Comparison of ENCODE assay signal across 17 cellular contexts in genomic region chr7:157464111-157464970, GRCh38.
DNase-seq lines count a peak whose midpoint lies in the region; ATAC-seq and TF ChIP-seq lines count a peak whose summit lies in the region.
"Had no signal": no experiment of that assay in that cellular context is flagged by ENCODE, and none has a peak within 500 bp of the region (broad histone marks: within the 10 kb centered on the region; RNA-seq: fewer than 3 reads in every experiment).

No MANE protein-coding gene starts in this region.

- H3K36me3 Mint-ChIP-seq in activated CD8-positive, alpha-beta T cell treated with anti-CD3 and anti-CD28 coated beads, Interleukin-2, amount 10 ng/mL, durations not matched to agents 7 days and 5 days (ENCODE audit: low read depth): no peaks in the 10 kb centered on the region
- H3K36me3 Mint-ChIP-seq in activated CD8-positive, alpha-beta T cell treated with anti-CD3 and anti-CD28 coated beads for 36 hours (ENCODE audit: low read depth): no peaks in the 10 kb centered on the region
- H3K36me3 Mint-ChIP-seq in CD4-positive, alpha-beta T cell (ENCODE audit: low read depth): no peaks in the 10 kb centered on the region
- H3K36me3 Mint-ChIP-seq: activated naive CD4-positive, alpha-beta T cell treated with anti-CD3 and anti-CD28 coated beads, Interleukin-2, amount 50 U/mL, for 72 hours had no signal

- peaks cover 11% of the 10 kb centered on the region for H3K27me3 Mint-ChIP-seq in activated CD8-positive, alpha-beta T cell treated with anti-CD3 and anti-CD28 coated beads, Interleukin-2, amount 10 ng/mL, durations not matched to agents 7 days and 5 days (ENCODE audit: low read depth)
- no peaks in the 10 kb centered on the region for H3K27me3 Mint-ChIP-seq in activated CD8-positive, alpha-beta T cell treated with anti-CD3 and anti-CD28 coated beads for 36 hours
- H3K27me3 Mint-ChIP-seq in CD4-positive, alpha-beta T cell: no peaks in the 10 kb centered on the region
- H3K27me3 Mint-ChIP-seq: stimulated activated naive CD8-positive, alpha-beta T cell treated with anti-CD3 and anti-CD28 coated beads, Interleukin-15, Interleukin-2, amounts not matched to agents 100 ng/mL and 50 ng/mL, for 24 hours had no signal

- no peak for ATAC-seq in activated CD8-positive, alpha-beta T cell treated with anti-CD3 and anti-CD28 coated beads, Interleukin-2, amount 10 ng/mL, durations not matched to agents 7 days and 5 days
- ATAC-seq in activated CD8-positive, alpha-beta T cell treated with anti-CD3 and anti-CD28 coated beads for 36 hours: no peak
- no peak for ATAC-seq in CD4-positive, alpha-beta T cell (ENCODE audit: poor library complexity)
- ATAC-seq: activated naive CD4-positive, alpha-beta T cell treated with anti-CD3 and anti-CD28 coated beads, Interleukin-2, amount 50 U/mL, for 72 hours; GM23338; heart left ventricle; psoas muscle had no signal

- TF ChIP-seq POLR2A in spleen (IDR thresholded peaks at IDR 0.05) (no peak), esophagus squamous epithelium (IDR thresholded peaks at IDR 0.05) (no peak)

- H3K9me3 ChIP-seq in spleen (no peaks in the 10 kb centered on the region), esophagus squamous epithelium (no peaks in the 10 kb centered on the region)
- H3K9me3 ChIP-seq in CD4-positive, alpha-beta T cell (ENCODE audit: control insufficient read depth, low read length): no peaks in the 10 kb centered on the region
- H3K9me3 ChIP-seq: esophagus muscularis mucosa, heart left ventricle, psoas muscle had no signal

- H3K4me3 Mint-ChIP-seq in activated CD8-positive, alpha-beta T cell treated with anti-CD3 and anti-CD28 coated beads, Interleukin-2, amount 10 ng/mL, durations not matched to agents 7 days and 5 days: no peak overlapping the region
- H3K4me3 Mint-ChIP-seq in activated CD8-positive, alpha-beta T cell treated with anti-CD3 and anti-CD28 coated beads for 36 hours: no peak overlapping the region
- H3K4me3 Mint-ChIP-seq in CD4-positive, alpha-beta T cell: no peak overlapping the region
- H3K4me3 Mint-ChIP-seq: GM23338; stimulated activated naive CD8-positive, alpha-beta T cell treated with anti-CD3 and anti-CD28 coated beads, Interleukin-15, Interleukin-2, amounts not matched to agents 100 ng/mL and 50 ng/mL, for 24 hours had no signal

- H3K27me3 ChIP-seq in spleen (replicated peaks in 1 of 7) (peaks cover 0 to 52% (median 11%) of the 10 kb centered on the region in 7 donors), esophagus squamous epithelium (peaks cover 0 to 65% (median 0%) of the 10 kb centered on the region in 4 donors)
- H3K27me3 ChIP-seq in CD4-positive, alpha-beta T cell (ENCODE audit: control insufficient read depth, insufficient read depth, low read length): no peaks in the 10 kb centered on the region

- no peak overlapping the region for H3K27ac Mint-ChIP-seq in activated CD8-positive, alpha-beta T cell treated with anti-CD3 and anti-CD28 coated beads, Interleukin-2, amount 10 ng/mL, durations not matched to agents 7 days and 5 days
- H3K27ac Mint-ChIP-seq in activated CD8-positive, alpha-beta T cell treated with anti-CD3 and anti-CD28 coated beads for 36 hours: no peak overlapping the region
- H3K27ac Mint-ChIP-seq in CD4-positive, alpha-beta T cell: no peak overlapping the region
- H3K27ac Mint-ChIP-seq: activated naive CD4-positive, alpha-beta T cell treated with anti-CD3 and anti-CD28 coated beads, Interleukin-2, amount 50 U/mL, for 72 hours; GM23338; stimulated activated naive CD8-positive, alpha-beta T cell treated with anti-CD3 and anti-CD28 coated beads, Interleukin-15, Interleukin-2, amounts not matched to agents 100 ng/mL and 50 ng/mL, for 24 hours had no signal

- CTCF ChIA-PET in activated CD8-positive, alpha-beta T cell treated with anti-CD3 and anti-CD28 coated beads, Interleukin-2, amount 10 ng/mL, durations not matched to agents 7 days and 5 days (lab: Charles Lee): no interaction called here
- CTCF ChIA-PET in activated CD8-positive, alpha-beta T cell treated with anti-CD3 and anti-CD28 coated beads for 36 hours (lab: Charles Lee): no interaction called here
- CTCF ChIA-PET in CD4-positive, alpha-beta T cell (lab: Charles Lee): no interaction called here

- DNase-seq in activated CD8-positive, alpha-beta T cell treated with anti-CD3 and anti-CD28 coated beads, Interleukin-2, amount 10 ng/mL, durations not matched to agents 7 days and 5 days: peak; percentile 12
- no peak for DNase-seq in activated CD8-positive, alpha-beta T cell treated with anti-CD3 and anti-CD28 coated beads for 36 hours
- DNase-seq in astrocyte of the hippocampus (ENCODE audit: low read depth, low spot score) (peak; percentile 32), medulla oblongata (ENCODE audit: extremely low spot score) (peak; percentile 41), spleen (peak; percentile 47), esophagus squamous epithelium (lab: John Stamatoyannopoulos, UW) (no peak)
- DNase-seq in central memory CD4-positive, alpha-beta T cell: no peak
- DNase-seq in CD4-positive, alpha-beta T cell: no peak
- DNase-seq: brain microvascular endothelial cell, psoas muscle had no signal

- WGBS in spleen, 5 donors: 43 to 46% (median 44%) methylated on average over 12 to 15 of the region's 15 CpGs
- WGBS in esophagus squamous epithelium, 2 donors: 36 to 50% methylated on average over 10 to 14 of the region's 15 CpGs

- POLR2A ChIA-PET in activated CD8-positive, alpha-beta T cell treated with anti-CD3 and anti-CD28 coated beads, Interleukin-2, amount 10 ng/mL, durations not matched to agents 7 days and 5 days (lab: Charles Lee): no interaction called here
- POLR2A ChIA-PET in activated CD8-positive, alpha-beta T cell treated with anti-CD3 and anti-CD28 coated beads for 36 hours (lab: Charles Lee): no interaction called here
- POLR2A ChIA-PET in CD4-positive, alpha-beta T cell (lab: Charles Lee): no interaction called here

- H3K9me3 Mint-ChIP-seq in activated CD8-positive, alpha-beta T cell treated with anti-CD3 and anti-CD28 coated beads, Interleukin-2, amount 10 ng/mL, durations not matched to agents 7 days and 5 days (ENCODE audit: insufficient read depth): no peaks in the 10 kb centered on the region
- H3K9me3 Mint-ChIP-seq in activated CD8-positive, alpha-beta T cell treated with anti-CD3 and anti-CD28 coated beads for 36 hours: no peaks in the 10 kb centered on the region
- H3K9me3 Mint-ChIP-seq in CD4-positive, alpha-beta T cell: no peaks in the 10 kb centered on the region
- H3K9me3 Mint-ChIP-seq: activated naive CD4-positive, alpha-beta T cell treated with anti-CD3 and anti-CD28 coated beads, Interleukin-2, amount 50 U/mL, for 72 hours; stimulated activated naive CD8-positive, alpha-beta T cell treated with anti-CD3 and anti-CD28 coated beads, Interleukin-15, Interleukin-2, amounts not matched to agents 100 ng/mL and 50 ng/mL, for 24 hours had no signal

- H3K27ac ChIP-seq in spleen: no peak overlapping the region
- no peak overlapping the region for H3K27ac ChIP-seq in CD4-positive, alpha-beta T cell (ENCODE audit: low read depth, low read length)
- H3K27ac ChIP-seq in esophagus squamous epithelium: no peak overlapping the region
- H3K27ac ChIP-seq: brain microvascular endothelial cell, esophagus muscularis mucosa, heart left ventricle, psoas muscle, RWPE1 had no signal

- intact Hi-C loops in activated CD8-positive, alpha-beta T cell treated with anti-CD3 and anti-CD28 coated beads for 36 hours (cut with micrococcal nuclease): no loop called here
- intact Hi-C loops in spleen (cut with DNase I; ENCODE audit: low total_unique reads) (no loop called here), esophagus squamous epithelium (cut with DNase I) (no loop called here)
- intact Hi-C loops in CD4-positive, alpha-beta T cell (cut with DNase I, micrococcal nuclease): no loop called here

- TF ChIP-seq CTCF in activated CD8-positive, alpha-beta T cell treated with anti-CD3 and anti-CD28 coated beads for 36 hours (IDR thresholded peaks at IDR 0.05): no peak
- no peak for TF ChIP-seq CTCF in spleen (IDR thresholded peaks at IDR 0.05 in 8 of 11, conservative IDR thresholded peaks at IDR 0.05 in 3 of 11)
- no peak for TF ChIP-seq CTCF in CD4-positive, alpha-beta T cell (IDR thresholded peaks at IDR 0.05)
- TF ChIP-seq CTCF in esophagus squamous epithelium (IDR thresholded peaks at IDR 0.05): no peak

- H3K4me1 ChIP-seq in spleen: no peaks in the 10 kb centered on the region
- no peaks in the 10 kb centered on the region for H3K4me1 ChIP-seq in esophagus squamous epithelium
- H3K4me1 ChIP-seq: heart left ventricle, psoas muscle had no signal

- peaks cover 15% of the 10 kb centered on the region for H3K4me1 Mint-ChIP-seq in activated CD8-positive, alpha-beta T cell treated with anti-CD3 and anti-CD28 coated beads, Interleukin-2, amount 10 ng/mL, durations not matched to agents 7 days and 5 days (ENCODE audit: low read depth)
- peaks cover 8% of the 10 kb centered on the region for H3K4me1 Mint-ChIP-seq in activated CD8-positive, alpha-beta T cell treated with anti-CD3 and anti-CD28 coated beads for 36 hours (ENCODE audit: low read depth)
- peaks cover 13% of the 10 kb centered on the region for H3K4me1 Mint-ChIP-seq in CD4-positive, alpha-beta T cell (ENCODE audit: low read depth)
- H3K4me1 Mint-ChIP-seq: GM23338 had no signal

- H3K4me3 ChIP-seq in spleen (no peak overlapping the region), esophagus squamous epithelium (no peak overlapping the region)
- H3K4me3 ChIP-seq: dorsolateral prefrontal cortex, GM23338, heart left ventricle, psoas muscle had no signal

- H3K36me3 ChIP-seq in spleen (no peaks in the 10 kb centered on the region), esophagus squamous epithelium (no peaks in the 10 kb centered on the region)
- H3K36me3 ChIP-seq: brain microvascular endothelial cell, esophagus muscularis mucosa, heart left ventricle had no signal

Comparison
In these comparisons a context has a peak if more than half of its experiments do, and no peak if none do; other contexts are left out.
1. DNase-seq: peak in activated CD8-positive, alpha-beta T cell treated with anti-CD3 and anti-CD28 coated beads, Interleukin-2, amount 10 ng/mL, durations not matched to agents 7 days and 5 days (single experiment), astrocyte of the hippocampus (single experiment), medulla oblongata (single experiment) and spleen (single experiment); none in activated CD8-positive, alpha-beta T cell treated with anti-CD3 and anti-CD28 coated beads for 36 hours (single experiment), central memory CD4-positive, alpha-beta T cell (single experiment), CD4-positive, alpha-beta T cell (0 of 10) and esophagus squamous epithelium (single experiment).